14 cellular contexts compared by ENCODE assay signal in the genomic region with DNA sequence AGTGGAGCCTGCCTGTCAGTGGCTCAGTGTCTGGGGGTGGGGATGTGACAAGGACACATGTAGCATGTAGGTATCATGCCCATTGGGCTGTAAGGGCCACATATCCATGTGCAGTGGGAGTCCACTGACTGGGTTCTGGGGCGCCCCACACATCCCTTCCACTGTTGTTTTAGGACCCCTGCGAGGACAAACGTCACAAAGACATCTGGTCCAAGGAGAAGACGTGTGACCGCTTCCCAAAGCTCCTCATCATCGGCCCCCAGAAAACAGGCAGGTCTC. TPM values are rescaled to one million over a fixed set of nuclear protein-coding genes. Genes with fewer than 3 reads are reported as not detected.
DNase-seq lines count a peak whose midpoint lies in the region; ATAC-seq and TF ChIP-seq lines count a peak whose summit lies in the region.
"Had no signal": no experiment of that assay in that cellular context is flagged by ENCODE, and none has a peak within 500 bp of the region (broad histone marks: within the 10 kb centered on the region; RNA-seq: fewer than 3 reads in every experiment).

No MANE protein-coding gene starts in this region.

- H3K27ac ChIP-seq in PC-3 (ENCODE audit: low read length) (peak overlapping the region; percentile 44), duodenal mucosa (ENCODE audit: low read depth, low read length) (peak overlapping the region; percentile 43), lung (ENCODE audit: low read depth in 1 of 2, low read length in 1 of 2) (peak overlapping the region; percentile 71), substantia nigra (ENCODE audit: low read depth, low read length, poor library complexity, severe bottlenecking) (peak overlapping the region; percentile 63)
- H3K27ac ChIP-seq: WERI-Rb-1 had no signal

- 95% methylated on average over 6 of the region's 6 CpGs for WGBS in lung, 2 donors

- H3K9me3 ChIP-seq in PC-3 (ENCODE audit: low read length) (no peaks in the 10 kb centered on the region), duodenal mucosa (ENCODE audit: control insufficient read depth in 1 of 2, low read length in 2 of 2) (no peaks in the 10 kb centered on the region), lung (ENCODE audit: control insufficient read depth in 2 of 2, insufficient read depth in 1 of 2, low read length in 1 of 2) (peaks cover 0 to 2% of the 10 kb centered on the region in 2 donors)

- CTCF ChIA-PET in PC-3 (lab: Charles Lee): no interaction called here

- H3K4me2 ChIP-seq in PC-3 (ENCODE audit: low read length): no peak overlapping the region
- H3K4me2 ChIP-seq: GM23338 had no signal

- no peak for ATAC-seq in PC-3
- ATAC-seq in lung (ENCODE audit: insufficient read depth, low FRiP score): no peak
- ATAC-seq in HG02870 (IDR thresholded peaks at IDR 0.05; ENCODE audit: unreplicated experiment): no peak
- ATAC-seq: GM23338; natural killer cell; stimulated activated naive B cell treated with anti-CD40 and anti-IgM and Interleukin-4, amounts not matched to agents 10 μg/mL and 1 μg/mL and 100 μg/mL, for 72 hours had no signal

- no peaks in the 10 kb centered on the region for H3K9me2 ChIP-seq in PC-3 (replicated peaks; ENCODE audit: low read length)

- BruUV-seq in PC-3 (replicated peaks; lab: Mats Ljungman, UMichigan): no TSS peak

- DNase-seq in PC-3 (no peak), lung (ENCODE audit: low spot score) (no peak), substantia nigra (lab: John Stamatoyannopoulos, UW) (no peak), UCSD-AML1 (lab: John Stamatoyannopoulos, UW; ENCODE audit: unreplicated experiment) (no peak), AG08395 (ENCODE audit: low spot score) (no peak), GM19240 (ENCODE audit: insufficient read length, low spot score) (no peak)
- DNase-seq: effector CD8-positive, alpha-beta T cell; natural killer cell; NCI-H1092; stimulated activated naive B cell treated with anti-CD40 and anti-IgM and Interleukin-4, amounts not matched to agents 10 μg/mL and 1 μg/mL and 100 μg/mL, for 72 hours; WERI-Rb-1 had no signal

- H4K20me1 ChIP-seq in PC-3 (ENCODE audit: low read length): no peaks in the 10 kb centered on the region

- H3K27me3 ChIP-seq in PC-3 (ENCODE audit: low read length) (no peaks in the 10 kb centered on the region), duodenal mucosa (ENCODE audit: control insufficient read depth in 1 of 2, insufficient read depth in 2 of 2, low read length in 2 of 2) (no peaks in the 10 kb centered on the region), lung (ENCODE audit: control insufficient read depth, insufficient read depth) (no peaks in the 10 kb centered on the region)

- H3K36me3 ChIP-seq in PC-3 (ENCODE audit: low read depth, low read length) (peaks cover 37% of the 10 kb centered on the region), duodenal mucosa (ENCODE audit: control insufficient read depth in 1 of 2, insufficient read depth in 2 of 2, low read length in 2 of 2) (peaks cover 18 to 42% of the 10 kb centered on the region in 2 donors), lung (ENCODE audit: control insufficient read depth in 2 of 2, insufficient read depth in 2 of 2, low read length in 2 of 2) (peaks cover 4 to 34% of the 10 kb centered on the region in 2 donors)

- no peaks in the 10 kb centered on the region for H3F3A ChIP-seq in PC-3 (ENCODE audit: low read length, unreplicated experiment)

- no peak overlapping the region for H3K9ac ChIP-seq in PC-3 (ENCODE audit: low read length)
- H3K9ac ChIP-seq in duodenal mucosa (ENCODE audit: low read depth in 1 of 2, low read length in 2 of 2): peak overlapping the region; percentile 3 to 16

- intact Hi-C loops in PC-3 (cut with micrococcal nuclease): no loop called here

- no peaks in the 10 kb centered on the region for H3K79me2 ChIP-seq in PC-3 (ENCODE audit: low read length)

- H3K4me1 ChIP-seq in PC-3 (ENCODE audit: insufficient read depth, low read length) (peaks cover 14% of the 10 kb centered on the region), duodenal mucosa (ENCODE audit: control insufficient read depth in 1 of 2, insufficient read depth in 2 of 2, low read length in 2 of 2) (peaks cover 25 to 39% of the 10 kb centered on the region in 2 donors), lung (ENCODE audit: control insufficient read depth in 2 of 2, insufficient read depth in 2 of 2, low read length in 2 of 2) (peaks cover 3 to 12% of the 10 kb centered on the region in 2 donors)

- no peak overlapping the region for H2AFZ ChIP-seq in PC-3 (ENCODE audit: low read length)
- H2AFZ ChIP-seq: GM23338 had no signal

- no peak overlapping the region for H3K4me3 ChIP-seq in PC-3 (ENCODE audit: low read length)
- H3K4me3 ChIP-seq in duodenal mucosa (ENCODE audit: low read depth in 1 of 2, low read length in 2 of 2): no peak overlapping the region
- H3K4me3 ChIP-seq in lung: no peak overlapping the region
- H3K4me3 ChIP-seq: GM23338 had no signal

- POLR2A ChIA-PET in PC-3 (lab: Charles Lee; ENCODE audit: unreplicated experiment): interaction anchor here (0.7 kb wide), 1 partner anchor 160 kb away, joined by 3 read pairs; a partner anchor contains a TSS

- TF ChIP-seq CTCF in PC-3 (conservative IDR thresholded peaks at IDR 0.05; ENCODE audit: low read depth, low read length) (no peak), lung (IDR thresholded peaks at IDR 0.05; ENCODE audit: control extremely low read depth, extremely low read depth) (no peak)

RNA-seq across cellular contexts. Expression of a gene that starts 33.4 kb away (rescaled TPM):
- total RNA-seq in PC-3 (2014; rRNA removed) (42.6 and 46.1 TPM in 2 replicates), lung (100 to 1,000 TPM in 1 of 2 donors, 10 to 100 TPM in 1; 71.6 to 145 TPM)
- 10 to 100 TPM; 45.6 to 49.8 TPM for polyA plus RNA-seq in lung
